1 cellular context compared by ENCODE assay signal in the genomic region with DNA sequence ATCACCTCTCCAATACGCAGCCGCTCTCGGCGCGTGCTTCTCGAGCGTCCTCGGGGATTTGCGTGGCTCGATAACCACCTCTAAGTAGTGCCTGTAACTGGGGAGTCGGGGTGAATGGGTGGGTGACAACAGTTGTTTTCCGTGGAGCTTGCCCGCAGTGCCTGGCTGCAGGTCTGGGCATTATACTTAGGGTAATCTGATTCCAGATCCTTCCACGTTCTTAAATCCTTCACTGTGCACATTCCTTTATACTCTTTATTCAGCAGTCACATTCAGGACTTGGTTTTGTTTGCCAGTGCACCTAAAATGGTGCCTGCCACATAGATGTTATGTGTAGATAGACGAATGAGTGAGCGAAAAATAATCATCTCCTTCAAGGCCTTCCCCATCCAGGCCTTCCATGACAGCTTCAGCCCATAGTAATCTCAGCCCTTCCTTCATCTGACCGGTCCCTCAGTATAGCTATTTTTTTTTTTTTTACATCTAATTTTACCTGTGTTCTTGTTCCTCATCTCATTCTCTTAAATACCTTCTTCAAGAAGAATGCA.
TF ChIP-seq lines count a peak whose summit lies in the region.

No MANE protein-coding gene starts in this region.

TF ChIP-seq in GM12878, 131 proteins besides CTCF, POLR2A, EP300 and RAD21:
- TF ChIP-seq, protein P1, sequence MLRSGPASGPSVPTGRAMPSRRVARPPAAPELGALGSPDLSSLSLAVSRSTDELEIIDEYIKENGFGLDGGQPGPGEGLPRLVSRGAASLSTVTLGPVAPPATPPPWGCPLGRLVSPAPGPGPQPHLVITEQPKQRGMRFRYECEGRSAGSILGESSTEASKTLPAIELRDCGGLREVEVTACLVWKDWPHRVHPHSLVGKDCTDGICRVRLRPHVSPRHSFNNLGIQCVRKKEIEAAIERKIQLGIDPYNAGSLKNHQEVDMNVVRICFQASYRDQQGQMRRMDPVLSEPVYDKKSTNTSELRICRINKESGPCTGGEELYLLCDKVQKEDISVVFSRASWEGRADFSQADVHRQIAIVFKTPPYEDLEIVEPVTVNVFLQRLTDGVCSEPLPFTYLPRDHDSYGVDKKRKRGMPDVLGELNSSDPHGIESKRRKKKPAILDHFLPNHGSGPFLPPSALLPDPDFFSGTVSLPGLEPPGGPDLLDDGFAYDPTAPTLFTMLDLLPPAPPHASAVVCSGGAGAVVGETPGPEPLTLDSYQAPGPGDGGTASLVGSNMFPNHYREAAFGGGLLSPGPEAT (IDR thresholded peaks at IDR 0.05; ENCODE audit: low read depth) = no peak
- TF ChIP-seq ZNF24 (IDR thresholded peaks at IDR 0.05) = no peak
- TF ChIP-seq, protein P2, sequence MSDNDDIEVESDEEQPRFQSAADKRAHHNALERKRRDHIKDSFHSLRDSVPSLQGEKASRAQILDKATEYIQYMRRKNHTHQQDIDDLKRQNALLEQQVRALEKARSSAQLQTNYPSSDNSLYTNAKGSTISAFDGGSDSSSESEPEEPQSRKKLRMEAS (IDR thresholded peaks at IDR 0.05; ENCODE audit: low read depth, low read length) = no peak
- no peak for TF ChIP-seq IRF4 (IDR thresholded peaks at IDR 0.05; ENCODE audit: low read depth, low read length)
- no peak for TF ChIP-seq CHD4 (IDR thresholded peaks at IDR 0.05)
